ENCODE assay signal across 9 cellular contexts in the genomic region with DNA sequence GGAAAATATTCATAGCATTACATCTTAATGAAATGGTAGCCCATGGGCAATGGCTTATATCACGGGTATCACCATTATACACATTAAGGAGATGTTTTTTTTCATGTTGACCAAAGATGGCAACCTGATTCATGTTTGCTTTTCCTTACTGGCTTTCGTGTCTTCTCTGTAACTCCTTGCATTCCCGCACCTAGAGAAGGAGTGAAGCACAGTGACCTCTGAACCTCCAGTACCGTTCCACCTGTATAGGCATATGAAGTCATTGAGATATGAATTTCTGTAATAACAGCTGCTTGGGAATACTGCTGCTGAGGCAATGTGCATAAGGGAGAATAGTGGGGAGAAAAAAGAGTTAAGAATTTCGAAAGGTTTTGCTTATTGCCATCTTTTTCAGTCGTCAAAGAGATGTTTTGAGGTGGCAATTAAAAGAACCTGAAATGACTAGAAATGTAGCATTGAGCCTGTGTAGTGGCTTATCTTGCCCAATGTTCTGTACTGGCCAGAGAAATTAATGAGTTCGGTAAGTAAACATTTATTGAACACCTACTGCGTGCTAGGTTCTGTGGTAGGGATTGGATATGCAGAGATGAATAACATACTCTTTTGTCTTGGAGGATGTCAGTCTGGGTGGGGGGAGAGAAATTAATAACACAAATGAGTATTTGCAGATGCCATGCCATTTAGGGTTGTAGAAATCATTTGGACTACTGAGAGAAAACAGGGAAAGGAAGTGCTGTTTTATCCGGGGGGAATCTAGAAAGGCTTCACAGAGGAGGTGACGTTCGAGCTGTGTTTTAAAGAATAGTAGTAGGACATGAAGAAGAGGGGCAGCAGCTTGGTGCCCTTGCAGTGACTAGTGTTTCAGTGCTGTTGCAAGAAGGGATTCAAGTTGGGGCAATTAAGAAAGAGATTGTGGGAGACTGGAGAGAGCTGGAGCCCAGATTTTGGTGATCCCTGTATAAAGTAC. TPM values are rescaled to one million over a fixed set of nuclear protein-coding genes. Genes with fewer than 3 reads are reported as not detected.
A peak's percentile ranks its signal among the peaks of the same experiment; 100 is the strongest.
DNase-seq lines count a peak whose midpoint lies in the region; ATAC-seq and FAIRE-seq lines count a peak whose summit lies in the region.
"Had no signal": no experiment of that assay in that cellular context is flagged by ENCODE, and none has a peak within 500 bp of the region (broad histone marks: within the 10 kb centered on the region; RNA-seq: fewer than 3 reads in every experiment).

No MANE protein-coding gene starts in this region.

- peak overlapping the region; percentile 88 for H3K9ac ChIP-seq in iPS-18a (ENCODE audit: low read length)

- H3K9me3 ChIP-seq in iPS-18a (ENCODE audit: control insufficient read depth, low read depth, low read length) = no peaks in the 10 kb centered on the region

- H3K27me3 ChIP-seq in iPS-18a (ENCODE audit: control insufficient read depth, insufficient read depth, low read length) = no peaks in the 10 kb centered on the region

- POLR2A ChIA-PET in activated CD4-positive, alpha-beta T cell treated with anti-CD3 and anti-CD28 coated beads for 36 hours (lab: Charles Lee) = interaction anchor here (0.5 to 1.2 kb wide), 3 partner anchors 9 to 27 kb away, joined by 4 to 5 read pairs (median 4); no protein-coding TSS in a partner anchor

- no peaks in the 10 kb centered on the region for H3K27me3 Mint-ChIP-seq in activated CD4-positive, alpha-beta T cell treated with anti-CD3 and anti-CD28 coated beads for 36 hours
- H3K27me3 Mint-ChIP-seq in activated T-helper 1 cell treated with anti-CD3 and anti-CD28 coated beads, Interleukin-12 subunit alpha, Interleukin-12 subunit beta, Interleukin-2, Interleukin-4 antibody, amounts not matched to agents 30 ng/mL and 10 ng/mL and 1 ng/mL, durations not matched to agents 14 hours and 24 hours and 36 hours (ENCODE audit: insufficient read depth) = no peaks in the 10 kb centered on the region

- no peaks in the 10 kb centered on the region for H3K9me3 Mint-ChIP-seq in activated CD4-positive, alpha-beta T cell treated with anti-CD3 and anti-CD28 coated beads for 36 hours (ENCODE audit: low read depth)
- no peaks in the 10 kb centered on the region for H3K9me3 Mint-ChIP-seq in activated T-helper 1 cell treated with anti-CD3 and anti-CD28 coated beads, Interleukin-12 subunit alpha, Interleukin-12 subunit beta, Interleukin-2, Interleukin-4 antibody, amounts not matched to agents 30 ng/mL and 10 ng/mL and 1 ng/mL, durations not matched to agents 14 hours and 24 hours and 36 hours

- FAIRE-seq in RCC 7860 (lab: Jason Lieb, UNC) = no peak

- peaks cover 9% of the 10 kb centered on the region for H3K36me3 ChIP-seq in iPS-18a (ENCODE audit: control insufficient read depth, low read depth, low read length)

- peaks cover 37% of the 10 kb centered on the region for H3K4me1 ChIP-seq in iPS-18a (ENCODE audit: control insufficient read depth, low read depth, low read length)

- DNase-seq in activated CD4-positive, alpha-beta T cell treated with anti-CD3 and anti-CD28 coated beads for 36 hours = no peak
- DNase-seq in activated CD4-positive, alpha-beta T cell treated with anti-CD3 and anti-CD28 coated beads for 4 hours = no peak
- no peak for DNase-seq in activated T-helper 1 cell treated with anti-CD3 and anti-CD28 coated beads, Interleukin-12 subunit alpha, Interleukin-12 subunit beta, Interleukin-2, Interleukin-4 antibody, amounts not matched to agents 30 ng/mL and 10 ng/mL and 1 ng/mL, durations not matched to agents 14 hours and 24 hours and 36 hours (ENCODE audit: low spot score)
- DNase-seq in substantia nigra (lab: John Stamatoyannopoulos, UW) (no peak), RCC 7860 (ENCODE audit: low spot score) (no peak), NCI-H1105 treated with DMSO at 0.1 percent for 48 hours (lab: John Stamatoyannopoulos, UW) (no peak), Kasumi-1 (lab: John Stamatoyannopoulos, UW) (no peak)
- DNase-seq: effector CD8-positive, alpha-beta T cell had no signal

- no peak for ATAC-seq in activated CD4-positive, alpha-beta T cell treated with anti-CD3 and anti-CD28 coated beads for 36 hours

- no peak overlapping the region for H3K27ac ChIP-seq in iPS-18a (ENCODE audit: low read length)
- H3K27ac ChIP-seq in substantia nigra (ENCODE audit: low read depth, low read length, poor library complexity, severe bottlenecking) = peak overlapping the region; percentile 6

- peaks cover 48% of the 10 kb centered on the region for H3K4me1 Mint-ChIP-seq in activated CD4-positive, alpha-beta T cell treated with anti-CD3 and anti-CD28 coated beads for 36 hours
- H3K4me1 Mint-ChIP-seq in activated T-helper 1 cell treated with anti-CD3 and anti-CD28 coated beads, Interleukin-12 subunit alpha, Interleukin-12 subunit beta, Interleukin-2, Interleukin-4 antibody, amounts not matched to agents 30 ng/mL and 10 ng/mL and 1 ng/mL, durations not matched to agents 14 hours and 24 hours and 36 hours (ENCODE audit: low read depth) = peaks cover 69% of the 10 kb centered on the region

- peak overlapping the region; percentile 99 for H3K4me3 Mint-ChIP-seq in activated CD4-positive, alpha-beta T cell treated with anti-CD3 and anti-CD28 coated beads for 36 hours
- H3K4me3 Mint-ChIP-seq in activated T-helper 1 cell treated with anti-CD3 and anti-CD28 coated beads, Interleukin-12 subunit alpha, Interleukin-12 subunit beta, Interleukin-2, Interleukin-4 antibody, amounts not matched to agents 30 ng/mL and 10 ng/mL and 1 ng/mL, durations not matched to agents 14 hours and 24 hours and 36 hours = peak overlapping the region; percentile 100

- peak overlapping the region; percentile 92 for H3K27ac Mint-ChIP-seq in activated CD4-positive, alpha-beta T cell treated with anti-CD3 and anti-CD28 coated beads for 36 hours
- H3K27ac Mint-ChIP-seq in activated T-helper 1 cell treated with anti-CD3 and anti-CD28 coated beads, Interleukin-12 subunit alpha, Interleukin-12 subunit beta, Interleukin-2, Interleukin-4 antibody, amounts not matched to agents 30 ng/mL and 10 ng/mL and 1 ng/mL, durations not matched to agents 14 hours and 24 hours and 36 hours = no peak overlapping the region

- CTCF ChIA-PET in activated CD4-positive, alpha-beta T cell treated with anti-CD3 and anti-CD28 coated beads for 36 hours (lab: Charles Lee) = interaction anchor here (1.3 to 2.7 kb wide), 3 partner anchors 9 to 26 kb away, joined by 5 to 9 read pairs (median 8); no protein-coding TSS in a partner anchor

- intact Hi-C loops in activated CD4-positive, alpha-beta T cell treated with anti-CD3 and anti-CD28 coated beads for 36 hours (cut with DNase I, micrococcal nuclease) = loop anchor here (1.0 to 10.0 kb wide), 6 partner anchors 12 to 1817 kb away; a partner anchor contains a TSS
- intact Hi-C loops in activated T-helper 1 cell treated with anti-CD3 and anti-CD28 coated beads, Interleukin-12 subunit alpha, Interleukin-12 subunit beta, Interleukin-2, Interleukin-4 antibody, amounts not matched to agents 30 ng/mL and 10 ng/mL and 1 ng/mL, durations not matched to agents 14 hours and 24 hours and 36 hours (cut with micrococcal nuclease) = no loop called here

- peak overlapping the region; percentile 94 for H3K4me3 ChIP-seq in iPS-18a (ENCODE audit: low read length)

- peaks cover 34% of the 10 kb centered on the region for H3K36me3 Mint-ChIP-seq in activated CD4-positive, alpha-beta T cell treated with anti-CD3 and anti-CD28 coated beads for 36 hours (ENCODE audit: low read depth)
- peaks cover 30% of the 10 kb centered on the region for H3K36me3 Mint-ChIP-seq in activated T-helper 1 cell treated with anti-CD3 and anti-CD28 coated beads, Interleukin-12 subunit alpha, Interleukin-12 subunit beta, Interleukin-2, Interleukin-4 antibody, amounts not matched to agents 30 ng/mL and 10 ng/mL and 1 ng/mL, durations not matched to agents 14 hours and 24 hours and 36 hours (ENCODE audit: low read depth)

RNA-seq across cellular contexts. Expression of a gene that starts 2.5 kb away (rescaled TPM):
- 10 to 100 TPM; 41.1 to 50.0 TPM for total RNA-seq in activated CD4-positive, alpha-beta T cell treated with anti-CD3 and anti-CD28 coated beads for 36 hours
- total RNA-seq in activated T-helper 1 cell treated with anti-CD3 and anti-CD28 coated beads, Interleukin-12 subunit alpha, Interleukin-12 subunit beta, Interleukin-2, Interleukin-4 antibody, amounts not matched to agents 30 ng/mL and 10 ng/mL and 1 ng/mL, durations not matched to agents 14 hours and 24 hours and 36 hours = 42.8 and 49.4 TPM in 2 replicates

RNA-seq across cellular contexts. Expression of a gene that starts 50.5 kb away (rescaled TPM):
- total RNA-seq in activated CD4-positive, alpha-beta T cell treated with anti-CD3 and anti-CD28 coated beads for 36 hours = 10 to 100 TPM; 45.1 to 48.2 TPM
- 95.3 and 98.3 TPM in 2 replicates for total RNA-seq in activated T-helper 1 cell treated with anti-CD3 and anti-CD28 coated beads, Interleukin-12 subunit alpha, Interleukin-12 subunit beta, Interleukin-2, Interleukin-4 antibody, amounts not matched to agents 30 ng/mL and 10 ng/mL and 1 ng/mL, durations not matched to agents 14 hours and 24 hours and 36 hours
